Comparison of ENCODE assay signal across 20 cellular contexts in the genomic region with DNA sequence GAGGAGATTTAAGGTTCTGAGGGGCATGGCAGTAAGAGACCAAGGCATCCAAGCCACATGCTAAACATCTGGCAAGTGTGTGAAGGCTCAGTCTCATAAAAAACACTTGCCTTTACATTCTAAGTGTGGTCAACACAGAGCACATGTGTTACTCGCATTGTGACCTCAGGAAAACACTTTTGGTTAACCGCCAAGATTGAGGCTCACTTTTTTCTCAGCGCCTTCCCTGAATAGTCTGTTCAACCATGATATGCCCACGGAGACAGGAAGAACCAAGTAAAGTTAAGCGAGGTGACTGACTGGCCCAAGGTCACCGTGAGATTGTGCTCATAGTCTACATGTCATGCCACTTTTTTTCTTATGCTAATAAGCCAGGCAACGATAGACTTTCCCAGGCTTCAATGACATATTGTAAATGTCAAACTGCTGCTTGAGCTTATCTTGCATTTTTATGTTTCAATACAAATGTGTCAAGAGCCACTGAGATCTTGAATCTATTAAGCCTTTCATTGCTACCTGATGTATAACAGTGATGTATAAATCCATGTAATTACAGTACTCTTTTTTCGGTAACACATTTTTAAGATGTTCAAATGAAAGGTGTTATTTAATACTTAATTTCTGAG. TPM values are rescaled to one million over a fixed set of nuclear protein-coding genes. Genes with fewer than 3 reads are reported as not detected.
"Had no signal": no experiment of that assay in that cellular context is flagged by ENCODE, and none has a peak within 500 bp of the region (broad histone marks: within the 10 kb centered on the region; RNA-seq: fewer than 3 reads in every experiment).

No MANE protein-coding gene starts in this region.

- H3K27ac ChIP-seq: adrenal gland, epithelial cell of prostate, gastrocnemius medialis, heart right ventricle, psoas muscle, testis, upper lobe of right lung had no signal

- H3K27me3 ChIP-seq: adrenal gland, testis had no signal

- H3K4me3 ChIP-seq: adrenal gland, gastrocnemius medialis, heart right ventricle, psoas muscle, testis, upper lobe of right lung had no signal

- DNase-seq: activated naive CD4-positive, alpha-beta T cell treated with Interleukin-2 at 50 U/mL for 16 hours; cortex of kidney; effector memory CD4-positive, alpha-beta T cell; gastrocnemius medialis; heart right ventricle; islet precursor cell; mammary epithelial cell; psoas muscle; stimulated activated naive CD4-positive, alpha-beta T cell treated with Interleukin-2 at 50 U/mL for 16 hours; T-helper 17 cell; testis; upper lobe of right lung had no signal

- H3K4me3 Mint-ChIP-seq: nephron, T-helper 17 cell had no signal

- H3K4me1 Mint-ChIP-seq: nephron had no signal

- H3K36me3 ChIP-seq: adrenal gland, gastrocnemius medialis, heart right ventricle, upper lobe of right lung had no signal

- H3K27ac Mint-ChIP-seq: nephron, T-helper 17 cell had no signal

- H3K9me3 Mint-ChIP-seq: nephron had no signal

- H3K9me3 ChIP-seq: adrenal gland, gastrocnemius medialis, heart right ventricle, psoas muscle, testis, upper lobe of right lung had no signal

- H3K4me1 ChIP-seq: adrenal gland, gastrocnemius medialis, heart right ventricle, psoas muscle, testis, upper lobe of right lung had no signal

- ATAC-seq: activated CD4-positive, CD25-positive, alpha-beta regulatory T cell treated with anti-CD3 and anti-CD28 coated beads, Interleukin-2, amount 50 U/mL, for 24 hours; gastrocnemius medialis; heart right ventricle; left lobe of liver; psoas muscle; sciatic nerve; T-helper 17 cell; upper lobe of right lung had no signal

RNA-seq across cellular contexts. Expression of a gene that starts 21.1 kb away (rescaled TPM):
- total RNA-seq: adrenal gland, gastrocnemius medialis, heart right ventricle, left lobe of liver, mammary epithelial cell, mononuclear cell, omental fat pad, psoas muscle, sciatic nerve, T-helper 17 cell, testis, upper lobe of right lung had no signal

RNA-seq across cellular contexts. Expression of a gene that starts 38.0 kb away (rescaled TPM):
- total RNA-seq: adrenal gland, gastrocnemius medialis, heart right ventricle, mammary epithelial cell, mononuclear cell, omental fat pad, psoas muscle, sciatic nerve, T-helper 17 cell, upper lobe of right lung had no signal
